ENCODE assay signal across 15 cellular contexts in genomic region chr6:17803409-17803808, GRCh38.
"Had no signal": no experiment of that assay in that cellular context is flagged by ENCODE, and none has a peak within 500 bp of the region (broad histone marks: within the 10 kb centered on the region; RNA-seq: fewer than 3 reads in every experiment).

No MANE protein-coding gene starts in this region.

- H3K4me2 ChIP-seq: hepatocyte had no signal

- DNase-seq: cortex of kidney, islet precursor cell, kidney, left colon, left ventricle myocardium inferior, lower lobe of right lung had no signal

- H2AFZ ChIP-seq: hepatocyte had no signal

- H3K79me2 ChIP-seq: hepatocyte had no signal

- H3K4me1 ChIP-seq: colonic mucosa, esophagus muscularis mucosa, foreskin keratinocyte, left ventricle myocardium inferior, lower lobe of right lung had no signal

- H3K27ac ChIP-seq: colonic mucosa, esophagus muscularis mucosa, foreskin keratinocyte, heart left ventricle, hepatocyte, left ventricle myocardium inferior, lower lobe of right lung had no signal

- FAIRE-seq: endometrium, frontal cortex, kidney had no signal

- H3K27me3 ChIP-seq: colonic mucosa, esophagus muscularis mucosa, foreskin keratinocyte, gastroesophageal sphincter, heart left ventricle, hepatocyte had no signal

- H3K4me3 ChIP-seq: colonic mucosa, esophagus muscularis mucosa, gastroesophageal sphincter, heart left ventricle, hepatocyte, left ventricle myocardium inferior, lower lobe of right lung, mucosa of descending colon had no signal

- H3K9me3 ChIP-seq: colonic mucosa, esophagus muscularis mucosa, gastroesophageal sphincter, heart left ventricle, left ventricle myocardium inferior, lower lobe of right lung, mucosa of descending colon had no signal
